Comparison of ENCODE assay signal across 22 cellular contexts in the genomic region with DNA sequence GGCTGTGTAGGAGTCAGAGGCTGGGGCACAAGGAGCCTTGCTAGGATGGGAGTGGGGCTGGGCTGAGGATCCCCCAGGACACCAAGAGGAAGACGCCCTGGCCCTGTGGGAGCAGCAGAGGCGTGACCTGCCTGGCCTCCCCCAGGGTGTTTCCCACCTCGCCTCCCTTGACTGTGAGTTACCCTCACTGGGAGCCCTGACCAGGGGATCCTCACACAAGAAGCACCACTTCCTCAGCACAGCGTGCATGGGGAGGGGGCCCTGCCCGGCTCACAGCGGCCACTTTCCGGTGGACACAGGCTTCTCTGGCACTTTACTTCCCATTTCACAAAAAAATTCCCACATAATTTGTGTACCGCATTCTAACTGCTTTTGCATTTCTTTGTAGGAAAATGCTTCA.
DNase-seq lines count a peak whose midpoint lies in the region; ATAC-seq and TF ChIP-seq lines count a peak whose summit lies in the region.
"Had no signal": no experiment of that assay in that cellular context is flagged by ENCODE, and none has a peak within 500 bp of the region (broad histone marks: within the 10 kb centered on the region; RNA-seq: fewer than 3 reads in every experiment).

No MANE protein-coding gene starts in this region.

- DNase-seq in lower lobe of right lung (peak; percentile 35), anterior cingulate cortex (lab: John Stamatoyannopoulos, UW) (no peak), amygdala (lab: John Stamatoyannopoulos, UW) (no peak)
- DNase-seq: CD8-positive, alpha-beta T cell; DND-41; H7; HFFc6; IMR-90; NCI-H1105; NCI-H146; NCI-H2029; NCI-H226; NCI-H510A treated with DMSO at 0.1 percent for 48 hours; NCI-H748 treated with DMSO at 0.1 percent for 48 hours; SIG-M5 had no signal

- peaks cover 41% of the 10 kb centered on the region for H3K36me3 ChIP-seq in lower lobe of right lung

- H3K27me3 ChIP-seq in lower lobe of right lung (ENCODE audit: low read depth): no peaks in the 10 kb centered on the region

- H3K4me3 ChIP-seq in lower lobe of right lung: no peak overlapping the region

- TF ChIP-seq CTCF in lower lobe of right lung (IDR thresholded peaks at IDR 0.05): no peak

- H3K27ac ChIP-seq in lower lobe of right lung: no peak overlapping the region
- H3K27ac ChIP-seq: KMS-11, RWPE1 had no signal

- intact Hi-C loops in lower lobe of right lung (cut with DNase I): no loop called here

- no peaks in the 10 kb centered on the region for H3K9me3 ChIP-seq in lower lobe of right lung

- ATAC-seq in GM18868 (IDR thresholded peaks at IDR 0.05; ENCODE audit: unreplicated experiment): peak; percentile 72
- ATAC-seq in HG02642 (IDR thresholded peaks at IDR 0.05; ENCODE audit: poor library complexity, unreplicated experiment): peak; percentile 57
- no peak for ATAC-seq in lower lobe of right lung
- no peak for ATAC-seq in GM19351 (IDR thresholded peaks at IDR 0.05; ENCODE audit: unreplicated experiment)
- no peak for ATAC-seq in HG02763 (IDR thresholded peaks at IDR 0.05; ENCODE audit: unreplicated experiment)
- ATAC-seq: CD8-positive, alpha-beta T cell; SK-N-SH treated with all-trans-retinoic acid at 6 μM for 48 hours had no signal

- H3K4me1 ChIP-seq in lower lobe of right lung: peaks cover 4% of the 10 kb centered on the region

Comparison
In these comparisons a context has a peak if more than half of its experiments do, and no peak if none do; other contexts are left out.
1. ATAC-seq: peak in GM18868 (single experiment) and HG02642 (single experiment); none in lower lobe of right lung (0 of 2), GM19351 (single experiment) and HG02763 (single experiment).